In genomic region chr17:45231481-45232116, GRCh38 we compare ENCODE assay signal across 9 cellular contexts. TPM values are rescaled to one million over a fixed set of nuclear protein-coding genes. Genes with fewer than 3 reads are reported as not detected.
DNase-seq lines count a peak whose midpoint lies in the region; ATAC-seq, FAIRE-seq and TF ChIP-seq lines count a peak whose summit lies in the region.
"Had no signal": no experiment of that assay in that cellular context is flagged by ENCODE, and none has a peak within 500 bp of the region (broad histone marks: within the 10 kb centered on the region; RNA-seq: fewer than 3 reads in every experiment).

No MANE protein-coding gene starts in this region.

- TF ChIP-seq RAD21 in liver (IDR thresholded peaks at IDR 0.05) = peak in 1 of 2 donors; percentile 46

- H3K36me3 Mint-ChIP-seq in activated T-helper 2 cell treated with anti-CD3 and anti-CD28 coated beads, Interferon-gamma antibody, Interleukin-2, Interleukin-4, amounts not matched to agents 10 μg/mL and 5 μg/mL and 100 μg/mL, durations not matched to agents 14 hours and 24 hours and 36 hours (ENCODE audit: low read depth) = peaks cover 72% of the 10 kb centered on the region

- peak overlapping the region; percentile 90 to 100 (median 99) for H3K27ac ChIP-seq in BLaER1 treated with 17β-estradiol and CSF1 and Interleukin-3, amounts not matched to agents 10 nM and 100 nM
- H3K27ac ChIP-seq in liver (ENCODE audit: low read depth in 1 of 2, low read length in 2 of 2) (no peak overlapping the region), gastrocnemius medialis (peak overlapping the region in 1 of 4 donors; percentile 73), small intestine (ENCODE audit: low read depth in 1 of 2, low read length in 1 of 2) (no peak overlapping the region)

- peak overlapping the region; percentile 80 for H3K4me3 Mint-ChIP-seq in activated T-helper 2 cell treated with anti-CD3 and anti-CD28 coated beads, Interferon-gamma antibody, Interleukin-2, Interleukin-4, amounts not matched to agents 10 μg/mL and 5 μg/mL and 100 μg/mL, durations not matched to agents 14 hours and 24 hours and 36 hours (ENCODE audit: low read depth)

- TF ChIP-seq POLR2A in gastrocnemius medialis (IDR thresholded peaks at IDR 0.05) = no peak

- H3K27ac Mint-ChIP-seq in activated T-helper 2 cell treated with anti-CD3 and anti-CD28 coated beads, Interferon-gamma antibody, Interleukin-2, Interleukin-4, amounts not matched to agents 10 μg/mL and 5 μg/mL and 100 μg/mL, durations not matched to agents 14 hours and 24 hours and 36 hours = peak overlapping the region; percentile 97

- no peak for ATAC-seq in gastrocnemius medialis

- intact Hi-C loops in activated T-helper 2 cell treated with anti-CD3 and anti-CD28 coated beads, Interferon-gamma antibody, Interleukin-2, Interleukin-4, amounts not matched to agents 10 μg/mL and 5 μg/mL and 100 μg/mL, durations not matched to agents 14 hours and 24 hours and 36 hours (cut with micrococcal nuclease) = no loop called here
- intact Hi-C loops in gastrocnemius medialis (cut with DNase I; ENCODE audit: low total_unique reads) = no loop called here

- peak overlapping the region; percentile 90 to 99 (median 97) for H3K9ac ChIP-seq in BLaER1 treated with 17β-estradiol and CSF1 and Interleukin-3, amounts not matched to agents 10 nM and 100 nM
- no peak overlapping the region for H3K9ac ChIP-seq in liver (ENCODE audit: low read depth in 1 of 2, low read length in 2 of 2)

- no peaks in the 10 kb centered on the region for H3K9me3 Mint-ChIP-seq in activated T-helper 2 cell treated with anti-CD3 and anti-CD28 coated beads, Interferon-gamma antibody, Interleukin-2, Interleukin-4, amounts not matched to agents 10 μg/mL and 5 μg/mL and 100 μg/mL, durations not matched to agents 14 hours and 24 hours and 36 hours

- in situ Hi-C loops in gastrocnemius medialis (cut with MboI; ENCODE audit: low sequenced_read_pairs in 4 of 4) = no loop called here

- H3K9me3 ChIP-seq in BLaER1 treated with 17β-estradiol and CSF1 and Interleukin-3, amounts not matched to agents 10 nM and 100 nM (replicated peaks in 1 of 11) = no peaks in the 10 kb centered on the region
- H3K9me3 ChIP-seq in liver (ENCODE audit: control insufficient read depth in 4 of 4, low read length in 3 of 4) = no peaks in the 10 kb centered on the region
- no peaks in the 10 kb centered on the region for H3K9me3 ChIP-seq in gastrocnemius medialis
- no peaks in the 10 kb centered on the region for H3K9me3 ChIP-seq in small intestine (ENCODE audit: control insufficient read depth, low read depth)

- H3K4me2 ChIP-seq in BLaER1 treated with 17β-estradiol and CSF1 and Interleukin-3, amounts not matched to agents 10 nM and 100 nM = peak overlapping the region; percentile 98 to 100 (median 100)

- CTCF ChIA-PET in HEK293T (lab: Yijun Ruan, JAX) = interaction anchor here (0.6 to 5.0 kb wide), 10 partner anchors 9 to 820 kb away, joined by 3 to 30 read pairs (median 4); partner anchors contain the start of genes ACBD4 and FMNL1

- WGBS in liver = 72% methylated on average over 19 of the region's 19 CpGs
- 58 to 69% (median 64%) methylated on average over 17 to 19 of the region's 19 CpGs for WGBS in small intestine, 3 donors

- H4K20me1 ChIP-seq in BLaER1 treated with 17β-estradiol and CSF1 and Interleukin-3, amounts not matched to agents 10 nM and 100 nM = peaks cover 18 to 60% (median 47%) of the 10 kb centered on the region in 11 experiments; a peak in 21 of 22 replicates

- H3K4me1 Mint-ChIP-seq in activated T-helper 2 cell treated with anti-CD3 and anti-CD28 coated beads, Interferon-gamma antibody, Interleukin-2, Interleukin-4, amounts not matched to agents 10 μg/mL and 5 μg/mL and 100 μg/mL, durations not matched to agents 14 hours and 24 hours and 36 hours (ENCODE audit: low read depth) = peaks cover 76% of the 10 kb centered on the region

- H3K4me3 ChIP-seq in BLaER1 treated with 17β-estradiol and CSF1 and Interleukin-3, amounts not matched to agents 10 nM and 100 nM = peak overlapping the region in 9 of 10 experiments; percentile 31 to 99 (median 95); a peak in 16 of 20 replicates
- no peak overlapping the region for H3K4me3 ChIP-seq in liver (ENCODE audit: low read depth in 1 of 3, low read length in 3 of 3)
- no peak overlapping the region for H3K4me3 ChIP-seq in gastrocnemius medialis
- H3K4me3 ChIP-seq in small intestine (ENCODE audit: low read depth in 1 of 2, low read length in 2 of 2) = no peak overlapping the region

- TF ChIP-seq CTCF in liver (IDR thresholded peaks at IDR 0.05; ENCODE audit: low read depth, low read length, missing input control) (peak; percentile 24), gastrocnemius medialis (IDR thresholded peaks at IDR 0.05 in 4 of 5, conservative IDR thresholded peaks at IDR 0.05 in 1 of 5) (peak in 1 of 5 experiments; percentile 14)

- H3K27me3 Mint-ChIP-seq in activated T-helper 2 cell treated with anti-CD3 and anti-CD28 coated beads, Interferon-gamma antibody, Interleukin-2, Interleukin-4, amounts not matched to agents 10 μg/mL and 5 μg/mL and 100 μg/mL, durations not matched to agents 14 hours and 24 hours and 36 hours (ENCODE audit: low read depth) = no peaks in the 10 kb centered on the region

- H3K36me3 ChIP-seq in BLaER1 treated with 17β-estradiol and CSF1 and Interleukin-3, amounts not matched to agents 10 nM and 100 nM = peaks cover 33 to 70% (median 56%) of the 10 kb centered on the region in 11 experiments
- H3K36me3 ChIP-seq in liver (ENCODE audit: control insufficient read depth in 4 of 4, insufficient read depth in 3 of 4, low read depth in 1 of 4, low read length in 3 of 4) (no peaks in the 10 kb centered on the region), gastrocnemius medialis (no peaks in the 10 kb centered on the region), small intestine (ENCODE audit: control insufficient read depth in 2 of 2, insufficient read depth in 2 of 2, low read length in 2 of 2) (no peaks in the 10 kb centered on the region)

- no peaks in the 10 kb centered on the region for H3K27me3 ChIP-seq in BLaER1 treated with 17β-estradiol and CSF1 and Interleukin-3, amounts not matched to agents 10 nM and 100 nM
- H3K27me3 ChIP-seq in liver (ENCODE audit: control insufficient read depth in 4 of 4, insufficient read depth in 4 of 4, low read length in 3 of 4) (no peaks in the 10 kb centered on the region), gastrocnemius medialis (no peaks in the 10 kb centered on the region), small intestine (ENCODE audit: control insufficient read depth in 2 of 2, insufficient read depth in 2 of 2, low read length in 2 of 2) (no peaks in the 10 kb centered on the region)

- no peak for FAIRE-seq in small intestine (lab: Jason Lieb, UNC)
- FAIRE-seq: astrocyte had no signal

- POLR2A ChIA-PET in HEK293T (lab: Yijun Ruan, JAX) = interaction anchor here (0.7 to 2.7 kb wide), 5 partner anchors 13 to 84 kb away, joined by 3 to 9 read pairs (median 3); partner anchors contain the start of genes HEXIM1 and HEXIM2

- H3K4me1 ChIP-seq in BLaER1 treated with 17β-estradiol and CSF1 and Interleukin-3, amounts not matched to agents 10 nM and 100 nM = peaks cover 94 to 99% (median 96%) of the 10 kb centered on the region in 10 experiments
- peaks cover 0 to 5% (median 0%) of the 10 kb centered on the region in 4 donors for H3K4me1 ChIP-seq in liver (ENCODE audit: control insufficient read depth in 4 of 4, insufficient read depth in 4 of 4, low read length in 3 of 4)
- H3K4me1 ChIP-seq in gastrocnemius medialis = peaks cover 26 to 31% of the 10 kb centered on the region in 2 donors
- peaks cover 0 to 3% of the 10 kb centered on the region in 2 donors for H3K4me1 ChIP-seq in small intestine (ENCODE audit: control insufficient read depth in 2 of 2, insufficient read depth in 1 of 2, low read depth in 1 of 2, low read length in 1 of 2)

- DNase-seq in HEK293T (ENCODE audit: extremely low spot score) (peak; percentile 51), gastrocnemius medialis (no peak), NCI-H446 (lab: John Stamatoyannopoulos, UW) (no peak), NCI-H446 treated with DMSO at 0.1 percent for 48 hours (lab: John Stamatoyannopoulos, UW) (no peak), small intestine (no peak)
- no peak for DNase-seq in activated T-helper 2 cell treated with anti-CD3 and anti-CD28 coated beads, Interferon-gamma antibody, Interleukin-2, Interleukin-4, amounts not matched to agents 10 μg/mL and 5 μg/mL and 100 μg/mL, durations not matched to agents 14 hours and 24 hours and 36 hours (ENCODE audit: low spot score)

TF ChIP-seq in HEK293T, 16 proteins besides CTCF, POLR2A, EP300 and RAD21 (continues in another document):
- TF ChIP-seq SP1 (IDR thresholded peaks at IDR 0.05) = no peak
- TF ChIP-seq L3MBTL2 (conservative IDR thresholded peaks at IDR 0.05) = no peak
- TF ChIP-seq ELF4 (IDR thresholded peaks at IDR 0.05) = no peak
- TF ChIP-seq ARNT (IDR thresholded peaks at IDR 0.05) = no peak
- TF ChIP-seq SUZ12 (IDR thresholded peaks at IDR 0.05) = no peak
- TF ChIP-seq LEF1 (IDR thresholded peaks at IDR 0.05; ENCODE audit: borderline replicate concordance) = no peak
- TF ChIP-seq TARDBP (IDR thresholded peaks at IDR 0.05) = no peak
- TF ChIP-seq CTBP1 (IDR thresholded peaks at IDR 0.05; ENCODE audit: borderline replicate concordance) = no peak
- TF ChIP-seq NFRKB (IDR thresholded peaks at IDR 0.05) = no peak
- no peak for TF ChIP-seq ZNF384 (IDR thresholded peaks at IDR 0.05)

TF ChIP-seq in liver, 16 proteins besides CTCF, POLR2A, EP300 and RAD21:
- TF ChIP-seq FOXA1 (IDR thresholded peaks at IDR 0.05) (no peak), RXRA (IDR thresholded peaks at IDR 0.05) (no peak)

RNA-seq across cellular contexts. Expression of gene FMNL1, which starts 9.9 kb away (rescaled TPM):
- 469 and 475 TPM in 2 replicates for total RNA-seq in activated T-helper 2 cell treated with anti-CD3 and anti-CD28 coated beads, Interferon-gamma antibody, Interleukin-2, Interleukin-4, amounts not matched to agents 10 μg/mL and 5 μg/mL and 100 μg/mL, durations not matched to agents 14 hours and 24 hours and 36 hours
- 1 to 10 TPM; 7.0 to 7.4 TPM for total RNA-seq in liver
- 1 to 10 TPM; 1.5 to 2.7 TPM for polyA plus RNA-seq in liver
- total RNA-seq in gastrocnemius medialis = 1 to 10 TPM in 3 of 4 donors, under 1 TPM in 1; 0.22 to 5.2 (median 3.0) TPM
- polyA plus RNA-seq in small intestine = 10 to 100 TPM in 1 of 3 donors, 1 to 10 TPM in 2; 3.1 to 15.4 (median 8.3) TPM

RNA-seq across cellular contexts. Expression of gene SPATA32, which starts 30.3 kb away (rescaled TPM):
- total RNA-seq in activated T-helper 2 cell treated with anti-CD3 and anti-CD28 coated beads, Interferon-gamma antibody, Interleukin-2, Interleukin-4, amounts not matched to agents 10 μg/mL and 5 μg/mL and 100 μg/mL, durations not matched to agents 14 hours and 24 hours and 36 hours = 0.37 and 0.67 TPM in 2 replicates
- total RNA-seq in liver (not detected), gastrocnemius medialis (not detected)
- polyA plus RNA-seq in liver (not detected), small intestine (under 1 TPM in 1 of 3 donors, not detected in 2; 0.04 TPM)
- total RNA-seq: astrocyte had no signal

Comparison
In these comparisons a context has a peak if more than half of its experiments do, and no peak if none do; other contexts are left out.
1. H3K27ac ChIP-seq: peak in BLaER1 treated with 17β-estradiol and CSF1 and Interleukin-3, amounts not matched to agents 10 nM and 100 nM (11 of 11); none in liver (0 of 2) and small intestine (0 of 2).
2. H3K4me3 ChIP-seq: peak in BLaER1 treated with 17β-estradiol and CSF1 and Interleukin-3, amounts not matched to agents 10 nM and 100 nM (9 of 10); none in liver (0 of 3), gastrocnemius medialis (0 of 4) and small intestine (0 of 2).
3. H3K9ac ChIP-seq: peak in BLaER1 treated with 17β-estradiol and CSF1 and Interleukin-3, amounts not matched to agents 10 nM and 100 nM (11 of 11); none in liver (0 of 2).
4. RNA of gene FMNL1, which starts 9.9 kb away (total RNA-seq): 469 to 475 TPM in activated T-helper 2 cell treated with anti-CD3 and anti-CD28 coated beads, Interferon-gamma antibody, Interleukin-2, Interleukin-4, amounts not matched to agents 10 μg/mL and 5 μg/mL and 100 μg/mL, durations not matched to agents 14 hours and 24 hours and 36 hours; 7.0 to 7.4 TPM in liver and 0.22 to 5.2 TPM in gastrocnemius medialis; every median in the first group is over 10 times any median in the second.